ENCODE assay signal across 21 cellular contexts in genomic region chr20:35527356-35527755, GRCh38. TPM values are rescaled to one million over a fixed set of nuclear protein-coding genes. Genes with fewer than 3 reads are reported as not detected.
"Had no signal": no experiment of that assay in that cellular context is flagged by ENCODE, and none has a peak within 500 bp of the region (broad histone marks: within the 10 kb centered on the region; RNA-seq: fewer than 3 reads in every experiment).

No MANE protein-coding gene starts in this region.

RNA-seq across cellular contexts. Expression of gene C20orf173, which starts 2.1 kb away (rescaled TPM):
- total RNA-seq: kidney epithelial cell, left ventricle myocardium inferior, lower leg skin, lung, mesothelial cell of epicardium, mononuclear cell, natural killer cell, omental fat pad, ovary, progenitor cell of endocrine pancreas, pulmonary artery endothelial cell, renal cortical epithelial cell, right atrium auricular region, right lobe of liver, skeletal muscle tissue, smooth muscle cell, temporal lobe, tibial nerve, ureter, uterus had no signal
- polyA plus RNA-seq: lung, ovary, smooth muscle cell, thymus had no signal
